Comparison of ENCODE assay signal across 8 cellular contexts in genomic region chr2:227238242-227239237, GRCh38.
DNase-seq lines count a peak whose midpoint lies in the region; ATAC-seq and TF ChIP-seq lines count a peak whose summit lies in the region.

No MANE protein-coding gene starts in this region.

- no peaks in the 10 kb centered on the region for H3K9me3 ChIP-seq in SJCRH30 (replicated peaks)
- no peaks in the 10 kb centered on the region for H3K9me3 ChIP-seq in prostate gland

- H3K9me3 Mint-ChIP-seq in activated naive CD4-positive, alpha-beta T cell treated with anti-CD3 and anti-CD28 coated beads for 36 hours: no peaks in the 10 kb centered on the region

- H3K36me3 ChIP-seq in SJCRH30 (no peaks in the 10 kb centered on the region), prostate gland (no peaks in the 10 kb centered on the region)

- intact Hi-C loops in Right ventricle myocardium superior (cut with DNase I): no loop called here
- intact Hi-C loops in cardiac septum (cut with DNase I): loop anchor here (1.0 kb wide), 1 partner anchor 108 kb away; no protein-coding TSS in a partner anchor
- intact Hi-C loops in activated naive CD4-positive, alpha-beta T cell treated with anti-CD3 and anti-CD28 coated beads for 36 hours (cut with micrococcal nuclease): loop anchor here (1.0 to 5.0 kb wide), 4 partner anchors 87 to 528 kb away; partner anchors contain the start of gene MFF
- intact Hi-C loops in prostate gland (cut with DNase I): no loop called here

- H3K27ac Mint-ChIP-seq in activated naive CD4-positive, alpha-beta T cell treated with anti-CD3 and anti-CD28 coated beads for 36 hours: no peak overlapping the region

- ATAC-seq in Right ventricle myocardium superior (ENCODE audit: poor library complexity) (peak; percentile 70), HG03442 (IDR thresholded peaks at IDR 0.05; ENCODE audit: unreplicated experiment) (peak; percentile 57), GM21528 (IDR thresholded peaks at IDR 0.05; ENCODE audit: low FRiP score, unreplicated experiment) (no peak)

- TF ChIP-seq POLR2A in prostate gland (IDR thresholded peaks at IDR 0.05): no peak

- H3K27ac ChIP-seq in SJCRH30: no peak overlapping the region
- H3K27ac ChIP-seq in prostate gland: no peak overlapping the region

- H3K4me1 ChIP-seq in SJCRH30 (peaks cover 5% of the 10 kb centered on the region), prostate gland (replicated peaks) (no peaks in the 10 kb centered on the region)

- peak; percentile 83 to 96 (median 88) for TF ChIP-seq CTCF in prostate gland (IDR thresholded peaks at IDR 0.05)

- CTCF ChIA-PET in activated naive CD4-positive, alpha-beta T cell treated with anti-CD3 and anti-CD28 coated beads for 36 hours (lab: Charles Lee): interaction anchor here (0.5 to 3.8 kb wide), 36 partner anchors 9 to 1576 kb away, joined by 3 to 32 read pairs (median 4); partner anchors contain the start of gene IRS1

- no peaks in the 10 kb centered on the region for H3K4me1 Mint-ChIP-seq in activated naive CD4-positive, alpha-beta T cell treated with anti-CD3 and anti-CD28 coated beads for 36 hours (ENCODE audit: low read depth)

- DNase-seq in Right ventricle myocardium superior (peak; percentile 76), cardiac septum (ENCODE audit: low spot score) (no peak), SJCRH30 (peak; percentile 59 to 82), glomerular endothelial cell (ENCODE audit: extremely low read depth, low read depth, low spot score) (peak; percentile 20), prostate gland (ENCODE audit: low spot score) (peak; percentile 53)
- DNase-seq in activated naive CD4-positive, alpha-beta T cell treated with anti-CD3 and anti-CD28 coated beads for 36 hours: peak; percentile 82

- peaks cover 7% of the 10 kb centered on the region for H3K27me3 Mint-ChIP-seq in activated naive CD4-positive, alpha-beta T cell treated with anti-CD3 and anti-CD28 coated beads for 36 hours (ENCODE audit: low read depth)

- H3K36me3 Mint-ChIP-seq in activated naive CD4-positive, alpha-beta T cell treated with anti-CD3 and anti-CD28 coated beads for 36 hours (ENCODE audit: low read depth): no peaks in the 10 kb centered on the region

- 33% methylated on average over 10 of the region's 10 CpGs for WGBS in prostate gland

- H3K4me3 ChIP-seq in SJCRH30: no peak overlapping the region
- H3K4me3 ChIP-seq in prostate gland: no peak overlapping the region

- H3K4me3 Mint-ChIP-seq in activated naive CD4-positive, alpha-beta T cell treated with anti-CD3 and anti-CD28 coated beads for 36 hours: no peak overlapping the region

- H3K27me3 ChIP-seq in SJCRH30: 0 out of 2 replicates have a peak, but pooled peaks cover 5% of the 10 kb centered on the region
- H3K27me3 ChIP-seq in prostate gland (replicated peaks; ENCODE audit: insufficient read depth): no peaks in the 10 kb centered on the region

Comparison
In these comparisons a context has a peak if more than half of its experiments do, and no peak if none do; other contexts are left out.
1. intact Hi-C loops: an anchor here in cardiac septum (1.0 kb wide) and activated naive CD4-positive, alpha-beta T cell treated with anti-CD3 and anti-CD28 coated beads for 36 hours (1.0 to 5.0 kb wide); none called in Right ventricle myocardium superior and prostate gland.